In genomic region chr11:4664183-4664582, GRCh38 we compare ENCODE assay signal across 44 cellular contexts. TPM values are rescaled to one million over a fixed set of nuclear protein-coding genes. Genes with fewer than 3 reads are reported as not detected.
"Had no signal": no experiment of that assay in that cellular context is flagged by ENCODE, and none has a peak within 500 bp of the region (broad histone marks: within the 10 kb centered on the region; RNA-seq: fewer than 3 reads in every experiment).

No MANE protein-coding gene starts in this region.

- ATAC-seq: activated naive CD4-positive, alpha-beta T cell treated with anti-CD3 and anti-CD28 coated beads, Interleukin-2, amount 50 U/mL, for 72 hours; activated naive CD8-positive, alpha-beta T cell treated with anti-CD3 and anti-CD28 coated beads, Interleukin-2, amount 50 U/mL, for 24 hours; activated T-cell treated with anti-CD3 and anti-CD28 coated beads, Interleukin-2, amount 50 U/mL, for 4 hours; activated T-cell treated with anti-CD3 and anti-CD28 coated beads, Interleukin-2, amount 50 U/mL, for 72 hours; activated T-helper 17 cell treated with anti-CD3 and anti-CD28 coated beads, Interleukin-2, amount 50 U/mL, for 72 hours; body of pancreas had no signal

- DNase-seq: activated effector memory CD4-positive, alpha-beta T cell treated with anti-CD3 and anti-CD28 coated beads, Interleukin-2, amount 50 U/mL, for 16 hours; activated effector memory CD4-positive, alpha-beta T cell treated with Interleukin-2 at 50 U/mL for 16 hours; activated gamma-delta T cell; activated gamma-delta T cell treated with Interleukin-2 at 50 U/mL for 16 hours; activated naive CD4-positive, alpha-beta T cell; activated naive CD4-positive, alpha-beta T cell treated with anti-CD3 and anti-CD28 coated beads for 36 hours; activated naive CD4-positive, alpha-beta T cell treated with anti-CD3 and anti-CD28 coated beads, Interleukin-2, amount 10 ng/mL, durations not matched to agents 7 days and 5 days; activated naive CD4-positive, alpha-beta T cell treated with anti-CD3 and anti-CD28 coated beads, Interleukin-2, amount 50 U/mL, for 16 hours; activated naive CD4-positive, alpha-beta T cell treated with Interleukin-2 at 50 U/mL for 16 hours; activated naive CD8-positive, alpha-beta T cell treated with anti-CD3 and anti-CD28 coated beads for 36 hours; activated naive CD8-positive, alpha-beta T cell treated with anti-CD3 and anti-CD28 coated beads, Interleukin-2, amount 10 ng/mL, durations not matched to agents 7 days and 5 days; activated naive CD8-positive, alpha-beta T cell treated with anti-CD3 and anti-CD28 coated beads, Interleukin-2, amount 50 U/mL, for 24 hours; activated T-cell treated with anti-CD3 and anti-CD28 coated beads, Interleukin-2, amount 50 U/mL, for 1 hour; activated T-cell treated with anti-CD3 and anti-CD28 coated beads, Interleukin-2, amount 50 U/mL, for 24 hours; activated T-cell treated with anti-CD3 and anti-CD28 coated beads, Interleukin-2, amount 50 U/mL, for 4 hours; activated T-cell treated with anti-CD3 and anti-CD28 coated beads, Interleukin-2, amount 50 U/mL, for 48 hours; activated T-cell treated with anti-CD3 and anti-CD28 coated beads, Interleukin-2, amount 50 U/mL, for 72 hours; adrenal gland; amniotic stem cell; amygdala; anterior cingulate cortex; aorta; body of pancreas; brain microvascular endothelial cell; caudate nucleus; central memory CD4-positive, alpha-beta T cell; cerebellar nuclear complex had no signal

- H3K4me1 Mint-ChIP-seq: activated naive CD4-positive, alpha-beta T cell treated with anti-CD3 and anti-CD28 coated beads, Interleukin-2, amount 10 ng/mL, durations not matched to agents 7 days and 5 days; activated naive CD4-positive, alpha-beta T cell treated with anti-CD3 and anti-CD28 coated beads, Interleukin-2, amount 50 U/mL, for 24 hours; activated naive CD8-positive, alpha-beta T cell treated with anti-CD3 and anti-CD28 coated beads, Interleukin-2, amount 10 ng/mL, durations not matched to agents 7 days and 5 days; activated naive CD8-positive, alpha-beta T cell treated with anti-CD3 and anti-CD28 coated beads, Interleukin-2, amount 50 U/mL, for 24 hours; activated T-helper 17 cell treated with anti-CD3 and anti-CD28 coated beads, Interleukin-2, amount 50 U/mL, for 72 hours; brain; central memory CD8-positive, alpha-beta T cell had no signal

- FAIRE-seq: astrocyte, bronchial epithelial cell had no signal

- H3K36me3 ChIP-seq: adrenal gland, ascending aorta, brain microvascular endothelial cell, breast epithelium, cardiac muscle cell had no signal

- H3K4me3 Mint-ChIP-seq: activated naive CD4-positive, alpha-beta T cell treated with anti-CD3 and anti-CD28 coated beads for 36 hours; activated naive CD4-positive, alpha-beta T cell treated with anti-CD3 and anti-CD28 coated beads, Interleukin-2, amount 10 ng/mL, durations not matched to agents 7 days and 5 days; activated naive CD4-positive, alpha-beta T cell treated with anti-CD3 and anti-CD28 coated beads, Interleukin-2, amount 50 U/mL, for 24 hours; activated naive CD8-positive, alpha-beta T cell; activated naive CD8-positive, alpha-beta T cell treated with anti-CD3 and anti-CD28 coated beads for 36 hours; activated naive CD8-positive, alpha-beta T cell treated with anti-CD3 and anti-CD28 coated beads, Interleukin-2, amount 10 ng/mL, durations not matched to agents 7 days and 5 days; activated naive CD8-positive, alpha-beta T cell treated with anti-CD3 and anti-CD28 coated beads, Interleukin-2, amount 50 U/mL, for 24 hours; activated T-cell treated with anti-CD3 and anti-CD28 coated beads, Interleukin-2, amount 50 U/mL, for 24 hours; activated T-cell treated with anti-CD3 and anti-CD28 coated beads, Interleukin-2, amount 50 U/mL, for 4 hours; activated T-cell treated with anti-CD3 and anti-CD28 coated beads, Interleukin-2, amount 50 U/mL, for 72 hours; activated T-helper 1 cell treated with anti-CD3 and anti-CD28 coated beads, Interleukin-12 subunit alpha, Interleukin-12 subunit beta, Interleukin-2, Interleukin-4 antibody, amounts not matched to agents 30 ng/mL and 10 ng/mL and 1 ng/mL, durations not matched to agents 14 hours and 24 hours and 36 hours; activated T-helper 17 cell treated with anti-CD3 and anti-CD28 coated beads, Interleukin-2, amount 50 U/mL, for 72 hours; brain; central memory CD8-positive, alpha-beta T cell had no signal

- H3K9me3 ChIP-seq: adrenal gland, ascending aorta, body of pancreas, breast epithelium had no signal

- H3K4me1 ChIP-seq: adrenal gland, ascending aorta, body of pancreas, breast epithelium had no signal

- H3K27me3 ChIP-seq: ascending aorta, body of pancreas, brain microvascular endothelial cell, cardiac muscle cell had no signal

- H3K36me3 Mint-ChIP-seq: activated naive CD4-positive, alpha-beta T cell treated with anti-CD3 and anti-CD28 coated beads, Interleukin-2, amount 10 ng/mL, durations not matched to agents 7 days and 5 days; activated naive CD4-positive, alpha-beta T cell treated with anti-CD3 and anti-CD28 coated beads, Interleukin-2, amount 50 U/mL, for 24 hours; activated naive CD4-positive, alpha-beta T cell treated with anti-CD3 and anti-CD28 coated beads, Interleukin-2, amount 50 U/mL, for 72 hours; activated naive CD8-positive, alpha-beta T cell; activated naive CD8-positive, alpha-beta T cell treated with anti-CD3 and anti-CD28 coated beads for 36 hours; activated naive CD8-positive, alpha-beta T cell treated with anti-CD3 and anti-CD28 coated beads, Interleukin-2, amount 10 ng/mL, durations not matched to agents 7 days and 5 days; brain had no signal

- H3K4me3 ChIP-seq: adrenal gland, ascending aorta, body of pancreas, breast epithelium, cardiac muscle cell had no signal

- H3K9me3 Mint-ChIP-seq: activated naive CD4-positive, alpha-beta T cell treated with anti-CD3 and anti-CD28 coated beads for 36 hours; activated naive CD4-positive, alpha-beta T cell treated with anti-CD3 and anti-CD28 coated beads, Interleukin-2, amount 10 ng/mL, durations not matched to agents 7 days and 5 days; activated naive CD4-positive, alpha-beta T cell treated with anti-CD3 and anti-CD28 coated beads, Interleukin-2, amount 50 U/mL, for 24 hours; activated naive CD4-positive, alpha-beta T cell treated with anti-CD3 and anti-CD28 coated beads, Interleukin-2, amount 50 U/mL, for 72 hours; activated naive CD8-positive, alpha-beta T cell treated with anti-CD3 and anti-CD28 coated beads for 36 hours; activated naive CD8-positive, alpha-beta T cell treated with anti-CD3 and anti-CD28 coated beads, Interleukin-2, amount 10 ng/mL, durations not matched to agents 7 days and 5 days; activated naive CD8-positive, alpha-beta T cell treated with anti-CD3 and anti-CD28 coated beads, Interleukin-2, amount 50 U/mL, for 24 hours; activated T-cell treated with anti-CD3 and anti-CD28 coated beads, Interleukin-2, amount 50 U/mL, for 24 hours; activated T-cell treated with anti-CD3 and anti-CD28 coated beads, Interleukin-2, amount 50 U/mL, for 4 hours; activated T-cell treated with anti-CD3 and anti-CD28 coated beads, Interleukin-2, amount 50 U/mL, for 72 hours; activated T-helper 1 cell treated with anti-CD3 and anti-CD28 coated beads, Interleukin-12 subunit alpha, Interleukin-12 subunit beta, Interleukin-2, Interleukin-4 antibody, amounts not matched to agents 30 ng/mL and 10 ng/mL and 1 ng/mL, durations not matched to agents 14 hours and 24 hours and 36 hours; activated T-helper 17 cell treated with anti-CD3 and anti-CD28 coated beads, Interleukin-2, amount 50 U/mL, for 72 hours; activated T-helper 2 cell treated with anti-CD3 and anti-CD28 coated beads, Interferon-gamma antibody, Interleukin-2, Interleukin-4, amounts not matched to agents 10 μg/mL and 5 μg/mL and 100 μg/mL, durations not matched to agents 14 hours and 24 hours and 36 hours; brain; central memory CD8-positive, alpha-beta T cell had no signal

- H3K27ac ChIP-seq: adrenal gland, ascending aorta, body of pancreas, breast epithelium had no signal

- H3K27ac Mint-ChIP-seq: activated naive CD4-positive, alpha-beta T cell treated with anti-CD3 and anti-CD28 coated beads for 36 hours; activated naive CD4-positive, alpha-beta T cell treated with anti-CD3 and anti-CD28 coated beads, Interleukin-2, amount 10 ng/mL, durations not matched to agents 7 days and 5 days; activated naive CD4-positive, alpha-beta T cell treated with anti-CD3 and anti-CD28 coated beads, Interleukin-2, amount 50 U/mL, for 24 hours; activated naive CD4-positive, alpha-beta T cell treated with anti-CD3 and anti-CD28 coated beads, Interleukin-2, amount 50 U/mL, for 72 hours; activated naive CD8-positive, alpha-beta T cell; activated naive CD8-positive, alpha-beta T cell treated with anti-CD3 and anti-CD28 coated beads for 36 hours; activated naive CD8-positive, alpha-beta T cell treated with anti-CD3 and anti-CD28 coated beads, Interleukin-2, amount 10 ng/mL, durations not matched to agents 7 days and 5 days; activated naive CD8-positive, alpha-beta T cell treated with anti-CD3 and anti-CD28 coated beads, Interleukin-2, amount 50 U/mL, for 24 hours; activated T-cell treated with anti-CD3 and anti-CD28 coated beads, Interleukin-2, amount 50 U/mL, for 24 hours; activated T-cell treated with anti-CD3 and anti-CD28 coated beads, Interleukin-2, amount 50 U/mL, for 72 hours; activated T-helper 1 cell treated with anti-CD3 and anti-CD28 coated beads, Interleukin-12 subunit alpha, Interleukin-12 subunit beta, Interleukin-2, Interleukin-4 antibody, amounts not matched to agents 30 ng/mL and 10 ng/mL and 1 ng/mL, durations not matched to agents 14 hours and 24 hours and 36 hours; activated T-helper 17 cell treated with anti-CD3 and anti-CD28 coated beads, Interleukin-2, amount 50 U/mL, for 72 hours; activated T-helper 2 cell treated with anti-CD3 and anti-CD28 coated beads, Interferon-gamma antibody, Interleukin-2, Interleukin-4, amounts not matched to agents 10 μg/mL and 5 μg/mL and 100 μg/mL, durations not matched to agents 14 hours and 24 hours and 36 hours; brain had no signal

RNA-seq across cellular contexts. Expression of gene OR51E1, which starts 20.4 kb away (rescaled TPM):
- total RNA-seq: activated naive CD4-positive, alpha-beta T cell treated with anti-CD3 and anti-CD28 coated beads for 36 hours; activated naive CD4-positive, alpha-beta T cell treated with anti-CD3 and anti-CD28 coated beads, Interleukin-2, amount 50 U/mL, for 72 hours; activated naive CD8-positive, alpha-beta T cell treated with anti-CD3 and anti-CD28 coated beads for 36 hours; activated naive CD8-positive, alpha-beta T cell treated with anti-CD3 and anti-CD28 coated beads, Interleukin-2, amount 10 ng/mL, durations not matched to agents 7 days and 5 days; activated T-cell treated with anti-CD3 and anti-CD28 coated beads, Interleukin-2, amount 50 U/mL, for 4 hours; activated T-cell treated with anti-CD3 and anti-CD28 coated beads, Interleukin-2, amount 50 U/mL, for 72 hours; activated T-helper 1 cell treated with anti-CD3 and anti-CD28 coated beads, Interleukin-12 subunit alpha, Interleukin-12 subunit beta, Interleukin-2, Interleukin-4 antibody, amounts not matched to agents 30 ng/mL and 10 ng/mL and 1 ng/mL, durations not matched to agents 14 hours and 24 hours and 36 hours; activated T-helper 17 cell treated with anti-CD3 and anti-CD28 coated beads, Interleukin-2, amount 50 U/mL, for 72 hours; activated T-helper 2 cell treated with anti-CD3 and anti-CD28 coated beads, Interferon-gamma antibody, Interleukin-2, Interleukin-4, amounts not matched to agents 10 μg/mL and 5 μg/mL and 100 μg/mL, durations not matched to agents 14 hours and 24 hours and 36 hours; adrenal gland; astrocyte; body of pancreas; bronchial epithelial cell; cardiac muscle cell had no signal
- polyA plus RNA-seq: aorta, cardiac muscle cell had no signal

RNA-seq across cellular contexts. Expression of gene OR51D1, which starts 26.9 kb away (rescaled TPM):
- total RNA-seq: activated naive CD4-positive, alpha-beta T cell treated with anti-CD3 and anti-CD28 coated beads for 36 hours; activated naive CD4-positive, alpha-beta T cell treated with anti-CD3 and anti-CD28 coated beads, Interleukin-2, amount 50 U/mL, for 72 hours; activated naive CD8-positive, alpha-beta T cell treated with anti-CD3 and anti-CD28 coated beads for 36 hours; activated naive CD8-positive, alpha-beta T cell treated with anti-CD3 and anti-CD28 coated beads, Interleukin-2, amount 10 ng/mL, durations not matched to agents 7 days and 5 days; activated T-cell treated with anti-CD3 and anti-CD28 coated beads, Interleukin-2, amount 50 U/mL, for 4 hours; activated T-cell treated with anti-CD3 and anti-CD28 coated beads, Interleukin-2, amount 50 U/mL, for 72 hours; activated T-helper 1 cell treated with anti-CD3 and anti-CD28 coated beads, Interleukin-12 subunit alpha, Interleukin-12 subunit beta, Interleukin-2, Interleukin-4 antibody, amounts not matched to agents 30 ng/mL and 10 ng/mL and 1 ng/mL, durations not matched to agents 14 hours and 24 hours and 36 hours; activated T-helper 17 cell treated with anti-CD3 and anti-CD28 coated beads, Interleukin-2, amount 50 U/mL, for 72 hours; activated T-helper 2 cell treated with anti-CD3 and anti-CD28 coated beads, Interferon-gamma antibody, Interleukin-2, Interleukin-4, amounts not matched to agents 10 μg/mL and 5 μg/mL and 100 μg/mL, durations not matched to agents 14 hours and 24 hours and 36 hours; adrenal gland; aorta; ascending aorta; astrocyte; body of pancreas; breast epithelium; bronchial epithelial cell; cardiac muscle cell; cardiac septum; cerebellum; chondrocyte had no signal
- polyA plus RNA-seq: adipose tissue, adrenal gland, aorta, cardiac muscle cell had no signal

RNA-seq across cellular contexts. Expression of gene OR51E2, which starts 33.5 kb away (rescaled TPM):
- total RNA-seq: activated naive CD4-positive, alpha-beta T cell treated with anti-CD3 and anti-CD28 coated beads for 36 hours; activated naive CD4-positive, alpha-beta T cell treated with anti-CD3 and anti-CD28 coated beads, Interleukin-2, amount 50 U/mL, for 72 hours; activated naive CD8-positive, alpha-beta T cell treated with anti-CD3 and anti-CD28 coated beads for 36 hours; activated naive CD8-positive, alpha-beta T cell treated with anti-CD3 and anti-CD28 coated beads, Interleukin-2, amount 10 ng/mL, durations not matched to agents 7 days and 5 days; activated T-cell treated with anti-CD3 and anti-CD28 coated beads, Interleukin-2, amount 50 U/mL, for 4 hours; activated T-cell treated with anti-CD3 and anti-CD28 coated beads, Interleukin-2, amount 50 U/mL, for 72 hours; activated T-helper 1 cell treated with anti-CD3 and anti-CD28 coated beads, Interleukin-12 subunit alpha, Interleukin-12 subunit beta, Interleukin-2, Interleukin-4 antibody, amounts not matched to agents 30 ng/mL and 10 ng/mL and 1 ng/mL, durations not matched to agents 14 hours and 24 hours and 36 hours; activated T-helper 17 cell treated with anti-CD3 and anti-CD28 coated beads, Interleukin-2, amount 50 U/mL, for 72 hours; activated T-helper 2 cell treated with anti-CD3 and anti-CD28 coated beads, Interferon-gamma antibody, Interleukin-2, Interleukin-4, amounts not matched to agents 10 μg/mL and 5 μg/mL and 100 μg/mL, durations not matched to agents 14 hours and 24 hours and 36 hours; adrenal gland; body of pancreas; breast epithelium; bronchial epithelial cell; cardiac muscle cell; cardiac septum had no signal
- polyA plus RNA-seq: aorta, cardiac muscle cell had no signal

RNA-seq across cellular contexts. Expression of gene MMP26, which starts 40.4 kb away (rescaled TPM):
- total RNA-seq: activated naive CD4-positive, alpha-beta T cell treated with anti-CD3 and anti-CD28 coated beads for 36 hours; activated naive CD4-positive, alpha-beta T cell treated with anti-CD3 and anti-CD28 coated beads, Interleukin-2, amount 50 U/mL, for 72 hours; activated naive CD8-positive, alpha-beta T cell treated with anti-CD3 and anti-CD28 coated beads for 36 hours; activated naive CD8-positive, alpha-beta T cell treated with anti-CD3 and anti-CD28 coated beads, Interleukin-2, amount 10 ng/mL, durations not matched to agents 7 days and 5 days; activated T-cell treated with anti-CD3 and anti-CD28 coated beads, Interleukin-2, amount 50 U/mL, for 4 hours; activated T-cell treated with anti-CD3 and anti-CD28 coated beads, Interleukin-2, amount 50 U/mL, for 72 hours; activated T-helper 1 cell treated with anti-CD3 and anti-CD28 coated beads, Interleukin-12 subunit alpha, Interleukin-12 subunit beta, Interleukin-2, Interleukin-4 antibody, amounts not matched to agents 30 ng/mL and 10 ng/mL and 1 ng/mL, durations not matched to agents 14 hours and 24 hours and 36 hours; activated T-helper 17 cell treated with anti-CD3 and anti-CD28 coated beads, Interleukin-2, amount 50 U/mL, for 72 hours; activated T-helper 2 cell treated with anti-CD3 and anti-CD28 coated beads, Interferon-gamma antibody, Interleukin-2, Interleukin-4, amounts not matched to agents 10 μg/mL and 5 μg/mL and 100 μg/mL, durations not matched to agents 14 hours and 24 hours and 36 hours; adrenal gland; aorta; ascending aorta; astrocyte; body of pancreas; breast epithelium; bronchial epithelial cell; cardiac muscle cell; cardiac septum; cerebellum; chondrocyte had no signal
- polyA plus RNA-seq: adipose tissue, adrenal gland, aorta, cardiac muscle cell had no signal
